In genomic region chr14:35197015-35197414, GRCh38 we compare ENCODE assay signal across 14 cellular contexts.
A peak's percentile ranks its signal among the peaks of the same experiment; 100 is the strongest.
DNase-seq lines count a peak whose midpoint lies in the region; ATAC-seq and TF ChIP-seq lines count a peak whose summit lies in the region.
"Had no signal": no experiment of that assay in that cellular context is flagged by ENCODE, and none has a peak within 500 bp of the region (broad histone marks: within the 10 kb centered on the region; RNA-seq: fewer than 3 reads in every experiment).

No MANE protein-coding gene starts in this region.

- no peak overlapping the region for H3K9ac ChIP-seq in Karpas-422 (ENCODE audit: low read length)

- H4K20me1 ChIP-seq in Karpas-422 (ENCODE audit: insufficient read depth, low read depth, low read length), result no peaks in the 10 kb centered on the region

- no peak overlapping the region for H2AFZ ChIP-seq in Karpas-422 (ENCODE audit: low read length)

- 32 to 39% methylated on average over 1 of the region's 1 CpG for WGBS in heart right ventricle, 2 donors

- no peaks in the 10 kb centered on the region for H3K9me2 ChIP-seq in Karpas-422 (replicated peaks; ENCODE audit: insufficient read depth, low read length)

- H3K4me3 Mint-ChIP-seq in dendritic cell treated with granulocyte-macrophage colony-stimulating factor and Interleukin-4, amounts not matched to agents 40 ng/mL and 50 ng/mL, for 4 days, result no peak overlapping the region
- H3K4me3 Mint-ChIP-seq in natural killer cell, result no peak overlapping the region

- H3K9me3 ChIP-seq in heart right ventricle, result peaks cover 0 to 6% (median 0%) of the 10 kb centered on the region in 11 donors
- no peaks in the 10 kb centered on the region for H3K9me3 ChIP-seq in Karpas-422 (ENCODE audit: low read length)

- DNase-seq in DMS53 (lab: John Stamatoyannopoulos, UW), result peak; percentile 64
- no peak for DNase-seq in DMS53 treated with DMSO at 0.1 percent for 48 hours (lab: John Stamatoyannopoulos, UW; ENCODE audit: unreplicated experiment)
- DNase-seq in NCI-H2029 treated with DMSO at 0.1 percent for 48 hours (lab: John Stamatoyannopoulos, UW), result peak; percentile 85
- no peak for DNase-seq in natural killer cell
- DNase-seq in NCI-H2171 treated with DMSO at 0.1 percent for 48 hours (lab: John Stamatoyannopoulos, UW), result no peak
- no peak for DNase-seq in heart right ventricle
- no peak for DNase-seq in Karpas-422
- DNase-seq: anterior cingulate cortex, mesendoderm, NCI-H1930, right cardiac atrium, Right ventricle myocardium superior had no signal

- ATAC-seq in natural killer cell, result peak in 2 of 3 donors; percentile 69 to 71
- no peak for ATAC-seq in heart right ventricle

- H3K4me1 ChIP-seq in heart right ventricle, result peaks cover 0 to 21% (median 0%) of the 10 kb centered on the region in 9 donors
- peaks cover 6% of the 10 kb centered on the region for H3K4me1 ChIP-seq in Karpas-422 (ENCODE audit: low read length)

- H3K27ac Mint-ChIP-seq in dendritic cell treated with granulocyte-macrophage colony-stimulating factor and Interleukin-4, amounts not matched to agents 40 ng/mL and 50 ng/mL, for 4 days, result peak overlapping the region; percentile 65
- H3K27ac Mint-ChIP-seq in natural killer cell, result peak overlapping the region; percentile 75 to 92

- no peaks in the 10 kb centered on the region for H3K27me3 Mint-ChIP-seq in dendritic cell treated with granulocyte-macrophage colony-stimulating factor and Interleukin-4, amounts not matched to agents 40 ng/mL and 50 ng/mL, for 4 days
- no peaks in the 10 kb centered on the region for H3K27me3 Mint-ChIP-seq in natural killer cell (ENCODE audit: low read depth in 2 of 2)

- H3K4me3 ChIP-seq in heart right ventricle, result no peak overlapping the region
- H3K4me3 ChIP-seq in Karpas-422 (ENCODE audit: low read length), result no peak overlapping the region

- H3K4me1 Mint-ChIP-seq in dendritic cell treated with granulocyte-macrophage colony-stimulating factor and Interleukin-4, amounts not matched to agents 40 ng/mL and 50 ng/mL, for 4 days (ENCODE audit: low read depth), result peaks cover 20% of the 10 kb centered on the region
- peaks cover 14 to 21% of the 10 kb centered on the region in 2 donors for H3K4me1 Mint-ChIP-seq in natural killer cell

- no peak overlapping the region for H3K27ac ChIP-seq in heart right ventricle
- H3K27ac ChIP-seq in Karpas-422 (ENCODE audit: low read length), result no peak overlapping the region
- H3K27ac ChIP-seq: 22Rv1 had no signal

- H3K9me3 Mint-ChIP-seq in dendritic cell treated with granulocyte-macrophage colony-stimulating factor and Interleukin-4, amounts not matched to agents 40 ng/mL and 50 ng/mL, for 4 days, result peaks cover 6% of the 10 kb centered on the region
- no peaks in the 10 kb centered on the region for H3K9me3 Mint-ChIP-seq in natural killer cell

- intact Hi-C loops in dendritic cell treated with granulocyte-macrophage colony-stimulating factor and Interleukin-4, amounts not matched to agents 40 ng/mL and 50 ng/mL, for 4 days (cut with micrococcal nuclease), result no loop called here
- intact Hi-C loops in natural killer cell (cut with micrococcal nuclease) (no loop called here), heart right ventricle (cut with DNase I) (no loop called here)

- H3K36me3 ChIP-seq in heart right ventricle (no peaks in the 10 kb centered on the region), Karpas-422 (ENCODE audit: insufficient read depth, low read length) (0 out of 2 replicates have a peak, but pooled peaks cover 6% of the 10 kb centered on the region)

- H3K27me3 ChIP-seq in heart right ventricle, result no peaks in the 10 kb centered on the region
- no peaks in the 10 kb centered on the region for H3K27me3 ChIP-seq in Karpas-422 (ENCODE audit: low read length)

- TF ChIP-seq CTCF in natural killer cell (IDR thresholded peaks at IDR 0.05) (no peak), heart right ventricle (IDR thresholded peaks at IDR 0.05) (no peak)

- H3K36me3 Mint-ChIP-seq in dendritic cell treated with granulocyte-macrophage colony-stimulating factor and Interleukin-4, amounts not matched to agents 40 ng/mL and 50 ng/mL, for 4 days (ENCODE audit: low read depth), result peaks cover 14% of the 10 kb centered on the region
- peaks cover 4% of the 10 kb centered on the region for H3K36me3 Mint-ChIP-seq in natural killer cell

- H3K79me2 ChIP-seq in Karpas-422 (ENCODE audit: low read length), result peaks cover 27% of the 10 kb centered on the region

- H3K4me2 ChIP-seq in Karpas-422 (ENCODE audit: low read depth, low read length, poor library complexity, severe bottlenecking), result no peak overlapping the region

Comparison
In these comparisons a context has a peak if more than half of its experiments do, and no peak if none do; other contexts are left out.
1. DNase-seq: peak in DMS53 (single experiment) and NCI-H2029 treated with DMSO at 0.1 percent for 48 hours (single experiment); none in DMS53 treated with DMSO at 0.1 percent for 48 hours (single experiment), natural killer cell (single experiment), NCI-H2171 treated with DMSO at 0.1 percent for 48 hours (single experiment), heart right ventricle (0 of 2) and Karpas-422 (single experiment).
2. ATAC-seq: peak in natural killer cell (2 of 3); none in heart right ventricle (0 of 8).